Comparison of ENCODE assay signal across 15 cellular contexts in the genomic region with DNA sequence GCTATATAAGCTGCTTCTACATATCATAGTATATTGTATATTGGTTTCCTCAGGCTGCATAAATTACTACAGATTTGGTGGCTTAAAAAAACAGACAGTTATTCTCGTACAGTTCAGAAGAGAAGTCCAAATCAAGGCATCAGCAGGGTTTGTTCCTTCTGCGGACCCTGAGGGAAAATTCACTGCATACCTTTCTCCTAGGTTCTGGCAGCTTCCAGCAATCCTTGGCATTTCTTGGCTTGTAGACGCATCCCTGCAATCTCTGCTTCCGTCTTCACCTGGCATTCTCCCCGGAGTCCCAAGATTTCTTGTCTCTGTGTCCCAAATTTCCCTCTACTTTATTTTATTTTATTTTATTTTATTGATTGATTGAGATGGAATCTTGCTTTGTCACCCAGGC.
"Had no signal": no experiment of that assay in that cellular context is flagged by ENCODE, and none has a peak within 500 bp of the region (broad histone marks: within the 10 kb centered on the region; RNA-seq: fewer than 3 reads in every experiment).

No MANE protein-coding gene starts in this region.

- H3K36me3 Mint-ChIP-seq: activated CD8-positive, alpha-beta memory T cell treated with anti-CD3 and anti-CD28 coated beads, Interleukin-2, amount 10 ng/mL, durations not matched to agents 7 days and 5 days; activated naive CD4-positive, alpha-beta T cell treated with anti-CD3 and anti-CD28 coated beads, Interleukin-2, amount 50 U/mL, for 72 hours; stimulated activated naive B cell treated with anti-CD40 and anti-IgM and Interleukin-4, amounts not matched to agents 10 μg/mL and 1 μg/mL and 100 μg/mL, for 72 hours had no signal

- FAIRE-seq: colon had no signal

- H3K9me3 ChIP-seq: gastrocnemius medialis, sigmoid colon, tibial nerve had no signal

- H3K4me3 ChIP-seq: cardiac muscle cell, gastrocnemius medialis, sigmoid colon, tibial nerve had no signal

- H3K27ac ChIP-seq: cardiac muscle cell, gastrocnemius medialis, sigmoid colon, tibial nerve had no signal

- H3K27me3 Mint-ChIP-seq: activated CD8-positive, alpha-beta memory T cell treated with anti-CD3 and anti-CD28 coated beads, Interleukin-2, amount 10 ng/mL, durations not matched to agents 7 days and 5 days had no signal

- H3K4me3 Mint-ChIP-seq: activated CD8-positive, alpha-beta memory T cell treated with anti-CD3 and anti-CD28 coated beads, Interleukin-2, amount 10 ng/mL, durations not matched to agents 7 days and 5 days; activated T-cell treated with anti-CD3 and anti-CD28 coated beads, Interleukin-2, amount 50 U/mL, for 24 hours; stimulated activated naive B cell treated with anti-CD40 and anti-IgM and Interleukin-4, amounts not matched to agents 10 μg/mL and 1 μg/mL and 100 μg/mL, for 72 hours had no signal

- H3K36me3 ChIP-seq: cardiac muscle cell, gastrocnemius medialis, sigmoid colon had no signal

- DNase-seq: activated CD4-positive, alpha-beta T cell treated with anti-CD3 and anti-CD28 coated beads for 1 hour; activated CD4-positive, alpha-beta T cell treated with anti-CD3 and anti-CD28 coated beads, Interleukin-2, amount 50 U/mL, for 48 hours; activated CD8-positive, alpha-beta memory T cell treated with anti-CD3 and anti-CD28 coated beads, Interleukin-2, amount 10 ng/mL, durations not matched to agents 7 days and 5 days; activated effector memory CD4-positive, alpha-beta T cell treated with anti-CD3 and anti-CD28 coated beads, Interleukin-2, amount 50 U/mL, for 16 hours; activated T-cell treated with anti-CD3 and anti-CD28 coated beads, Interleukin-2, amount 50 U/mL, for 24 hours; gastrocnemius medialis; left ventricle myocardium superior; sigmoid colon; stimulated activated CD4-positive, alpha-beta T cell treated with anti-CD3 and anti-CD28 coated beads, Interleukin-2, amount 100 ng/mL, for 24 hours; stimulated activated naive B cell treated with anti-CD40 and anti-IgM and Interleukin-4, amounts not matched to agents 10 μg/mL and 1 μg/mL and 100 μg/mL, for 72 hours; T-helper 9 cell had no signal

- H3K27ac Mint-ChIP-seq: activated CD8-positive, alpha-beta memory T cell treated with anti-CD3 and anti-CD28 coated beads, Interleukin-2, amount 10 ng/mL, durations not matched to agents 7 days and 5 days; activated naive CD4-positive, alpha-beta T cell treated with anti-CD3 and anti-CD28 coated beads, Interleukin-2, amount 50 U/mL, for 72 hours; activated T-cell treated with anti-CD3 and anti-CD28 coated beads, Interleukin-2, amount 50 U/mL, for 24 hours; stimulated activated naive B cell treated with anti-CD40 and anti-IgM and Interleukin-4, amounts not matched to agents 10 μg/mL and 1 μg/mL and 100 μg/mL, for 72 hours had no signal

- H3K27me3 ChIP-seq: cardiac muscle cell, gastrocnemius medialis, sigmoid colon, tibial nerve had no signal

- ATAC-seq: activated CD8-positive, alpha-beta memory T cell treated with anti-CD3 and anti-CD28 coated beads, Interleukin-2, amount 10 ng/mL, durations not matched to agents 7 days and 5 days; activated naive CD4-positive, alpha-beta T cell treated with anti-CD3 and anti-CD28 coated beads, Interleukin-2, amount 50 U/mL, for 72 hours; gastrocnemius medialis; left ventricle myocardium superior; stimulated activated naive B cell treated with anti-CD40 and anti-IgM and Interleukin-4, amounts not matched to agents 10 μg/mL and 1 μg/mL and 100 μg/mL, for 72 hours had no signal
